Comparison of ENCODE assay signal across 1 cellular context in the genomic region with DNA sequence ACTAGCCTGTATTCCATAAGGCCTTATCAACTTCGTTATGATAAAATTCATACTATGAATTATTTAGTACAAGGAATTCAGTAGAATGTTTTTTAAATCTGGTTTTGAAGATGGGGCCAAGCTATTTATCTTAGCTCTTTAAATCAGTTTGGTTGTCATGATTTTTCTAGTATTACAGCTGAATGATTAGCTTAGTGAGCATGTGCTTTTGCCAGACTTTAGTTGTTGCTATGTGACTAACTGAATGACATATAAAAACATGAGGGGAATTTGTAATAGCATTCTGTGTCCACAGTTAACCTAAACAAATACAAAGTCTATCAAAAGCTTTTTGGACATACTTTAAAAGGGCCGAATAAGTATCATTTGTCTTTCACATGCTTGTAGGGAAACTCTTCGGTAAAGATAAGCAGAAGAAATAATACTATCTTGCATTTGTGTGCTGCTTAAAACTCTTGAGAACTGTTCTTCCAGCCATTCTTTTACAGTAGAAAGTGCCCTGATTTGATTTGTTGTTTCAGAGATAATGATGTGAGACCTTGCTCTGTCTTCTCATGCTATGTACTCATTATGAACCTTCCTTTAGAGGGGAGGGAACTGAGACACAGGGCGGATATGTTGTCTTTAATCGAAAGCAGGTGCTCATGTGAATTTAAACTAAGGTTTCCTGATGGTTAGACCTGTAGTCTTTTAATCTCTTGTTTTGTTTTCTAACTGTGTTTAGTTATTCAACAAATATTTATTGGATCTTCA.
TF ChIP-seq lines count a peak whose summit lies in the region.

No MANE protein-coding gene starts in this region.

TF ChIP-seq in HepG2, 621 proteins besides CTCF, POLR2A, EP300 and RAD21 (continued from another document):
- TF ChIP-seq, protein P1, sequence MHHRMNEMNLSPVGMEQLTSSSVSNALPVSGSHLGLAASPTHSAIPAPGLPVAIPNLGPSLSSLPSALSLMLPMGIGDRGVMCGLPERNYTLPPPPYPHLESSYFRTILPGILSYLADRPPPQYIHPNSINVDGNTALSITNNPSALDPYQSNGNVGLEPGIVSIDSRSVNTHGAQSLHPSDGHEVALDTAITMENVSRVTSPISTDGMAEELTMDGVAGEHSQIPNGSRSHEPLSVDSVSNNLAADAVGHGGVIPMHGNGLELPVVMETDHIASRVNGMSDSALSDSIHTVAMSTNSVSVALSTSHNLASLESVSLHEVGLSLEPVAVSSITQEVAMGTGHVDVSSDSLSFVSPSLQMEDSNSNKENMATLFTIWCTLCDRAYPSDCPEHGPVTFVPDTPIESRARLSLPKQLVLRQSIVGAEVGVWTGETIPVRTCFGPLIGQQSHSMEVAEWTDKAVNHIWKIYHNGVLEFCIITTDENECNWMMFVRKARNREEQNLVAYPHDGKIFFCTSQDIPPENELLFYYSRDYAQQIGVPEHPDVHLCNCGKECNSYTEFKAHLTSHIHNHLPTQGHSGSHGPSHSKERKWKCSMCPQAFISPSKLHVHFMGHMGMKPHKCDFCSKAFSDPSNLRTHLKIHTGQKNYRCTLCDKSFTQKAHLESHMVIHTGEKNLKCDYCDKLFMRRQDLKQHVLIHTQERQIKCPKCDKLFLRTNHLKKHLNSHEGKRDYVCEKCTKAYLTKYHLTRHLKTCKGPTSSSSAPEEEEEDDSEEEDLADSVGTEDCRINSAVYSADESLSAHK (CRISPR knock-in tag; IDR thresholded peaks at IDR 0.05; ENCODE audit: borderline replicate concordance): no peak
- no peak for TF ChIP-seq ZMYM2 (CRISPR knock-in tag; IDR thresholded peaks at IDR 0.05)
- TF ChIP-seq ZNF205 (CRISPR knock-in tag; IDR thresholded peaks at IDR 0.05): no peak
- TF ChIP-seq RAD51 (IDR thresholded peaks at IDR 0.05; ENCODE audit: borderline replicate concordance): no peak
- TF ChIP-seq ZNF670 (CRISPR knock-in tag; IDR thresholded peaks at IDR 0.05; ENCODE audit: borderline replicate concordance): no peak
- no peak for TF ChIP-seq ZNF713 (CRISPR knock-in tag; IDR thresholded peaks at IDR 0.05)
- no peak for TF ChIP-seq ZNF230 (CRISPR knock-in tag; IDR thresholded peaks at IDR 0.05)
- no peak for TF ChIP-seq MXI1 (IDR thresholded peaks at IDR 0.05; ENCODE audit: borderline replicate concordance, low read depth, low read length)
- TF ChIP-seq, protein P2, sequence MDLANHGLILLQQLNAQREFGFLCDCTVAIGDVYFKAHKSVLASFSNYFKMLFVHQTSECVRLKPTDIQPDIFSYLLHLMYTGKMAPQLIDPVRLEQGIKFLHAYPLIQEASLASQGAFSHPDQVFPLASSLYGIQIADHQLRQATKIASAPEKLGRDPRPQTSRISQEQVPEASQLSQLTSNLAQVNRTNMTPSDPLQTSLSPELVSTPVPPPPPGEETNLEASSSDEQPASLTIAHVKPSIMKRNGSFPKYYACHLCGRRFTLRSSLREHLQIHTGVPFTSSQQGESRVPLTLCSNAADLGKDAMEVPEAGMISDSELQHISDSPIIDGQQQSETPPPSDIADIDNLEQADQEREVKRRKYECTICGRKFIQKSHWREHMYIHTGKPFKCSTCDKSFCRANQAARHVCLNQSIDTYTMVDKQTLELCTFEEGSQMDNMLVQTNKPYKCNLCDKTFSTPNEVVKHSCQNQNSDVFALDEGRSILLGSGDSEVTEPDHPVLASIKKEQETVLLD (CRISPR knock-in tag; IDR thresholded peaks at IDR 0.05; ENCODE audit: low read depth): no peak
- TF ChIP-seq, protein P3, sequence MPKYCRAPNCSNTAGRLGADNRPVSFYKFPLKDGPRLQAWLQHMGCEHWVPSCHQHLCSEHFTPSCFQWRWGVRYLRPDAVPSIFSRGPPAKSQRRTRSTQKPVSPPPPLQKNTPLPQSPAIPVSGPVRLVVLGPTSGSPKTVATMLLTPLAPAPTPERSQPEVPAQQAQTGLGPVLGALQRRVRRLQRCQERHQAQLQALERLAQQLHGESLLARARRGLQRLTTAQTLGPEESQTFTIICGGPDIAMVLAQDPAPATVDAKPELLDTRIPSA (CRISPR knock-in tag; IDR thresholded peaks at IDR 0.05; ENCODE audit: borderline replicate concordance): no peak
- no peak for TF ChIP-seq TBX3 (IDR thresholded peaks at IDR 0.05; ENCODE audit: borderline replicate concordance)
- TF ChIP-seq, protein P4, sequence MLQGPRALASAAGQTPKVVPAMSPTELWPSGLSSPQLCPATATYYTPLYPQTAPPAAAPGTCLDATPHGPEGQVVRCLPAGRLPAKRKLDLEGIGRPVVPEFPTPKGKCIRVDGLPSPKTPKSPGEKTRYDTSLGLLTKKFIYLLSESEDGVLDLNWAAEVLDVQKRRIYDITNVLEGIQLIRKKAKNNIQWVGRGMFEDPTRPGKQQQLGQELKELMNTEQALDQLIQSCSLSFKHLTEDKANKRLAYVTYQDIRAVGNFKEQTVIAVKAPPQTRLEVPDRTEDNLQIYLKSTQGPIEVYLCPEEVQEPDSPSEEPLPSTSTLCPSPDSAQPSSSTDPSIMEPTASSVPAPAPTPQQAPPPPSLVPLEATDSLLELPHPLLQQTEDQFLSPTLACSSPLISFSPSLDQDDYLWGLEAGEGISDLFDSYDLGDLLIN (CRISPR knock-in tag; IDR thresholded peaks at IDR 0.05; ENCODE audit: borderline replicate concordance): no peak
- TF ChIP-seq ZSCAN12 (CRISPR knock-in tag; IDR thresholded peaks at IDR 0.05): no peak
- no peak for TF ChIP-seq RBAK (CRISPR knock-in tag; IDR thresholded peaks at IDR 0.05)
- TF ChIP-seq ELF3 (CRISPR knock-in tag; IDR thresholded peaks at IDR 0.05): no peak
- no peak for TF ChIP-seq ZNF383 (CRISPR knock-in tag; IDR thresholded peaks at IDR 0.05; ENCODE audit: borderline replicate concordance)
- TF ChIP-seq ZNF792 (CRISPR knock-in tag; IDR thresholded peaks at IDR 0.05): no peak
- TF ChIP-seq, protein P5, sequence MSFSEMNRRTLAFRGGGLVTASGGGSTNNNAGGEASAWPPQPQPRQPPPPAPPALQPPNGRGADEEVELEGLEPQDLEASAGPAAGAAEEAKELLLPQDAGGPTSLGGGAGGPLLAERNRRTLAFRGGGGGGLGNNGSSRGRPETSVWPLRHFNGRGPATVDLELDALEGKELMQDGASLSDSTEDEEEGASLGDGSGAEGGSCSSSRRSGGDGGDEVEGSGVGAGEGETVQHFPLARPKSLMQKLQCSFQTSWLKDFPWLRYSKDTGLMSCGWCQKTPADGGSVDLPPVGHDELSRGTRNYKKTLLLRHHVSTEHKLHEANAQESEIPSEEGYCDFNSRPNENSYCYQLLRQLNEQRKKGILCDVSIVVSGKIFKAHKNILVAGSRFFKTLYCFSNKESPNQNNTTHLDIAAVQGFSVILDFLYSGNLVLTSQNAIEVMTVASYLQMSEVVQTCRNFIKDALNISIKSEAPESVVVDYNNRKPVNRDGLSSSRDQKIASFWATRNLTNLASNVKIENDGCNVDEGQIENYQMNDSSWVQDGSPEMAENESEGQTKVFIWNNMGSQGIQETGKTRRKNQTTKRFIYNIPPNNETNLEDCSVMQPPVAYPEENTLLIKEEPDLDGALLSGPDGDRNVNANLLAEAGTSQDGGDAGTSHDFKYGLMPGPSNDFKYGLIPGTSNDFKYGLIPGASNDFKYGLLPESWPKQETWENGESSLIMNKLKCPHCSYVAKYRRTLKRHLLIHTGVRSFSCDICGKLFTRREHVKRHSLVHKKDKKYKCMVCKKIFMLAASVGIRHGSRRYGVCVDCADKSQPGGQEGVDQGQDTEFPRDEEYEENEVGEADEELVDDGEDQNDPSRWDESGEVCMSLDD (CRISPR knock-in tag; IDR thresholded peaks at IDR 0.05; ENCODE audit: borderline replicate concordance): no peak
TF ChIP-seq in HepG2: peak in this region for 0.
